1 cellular context compared by ENCODE assay signal in the genomic region with DNA sequence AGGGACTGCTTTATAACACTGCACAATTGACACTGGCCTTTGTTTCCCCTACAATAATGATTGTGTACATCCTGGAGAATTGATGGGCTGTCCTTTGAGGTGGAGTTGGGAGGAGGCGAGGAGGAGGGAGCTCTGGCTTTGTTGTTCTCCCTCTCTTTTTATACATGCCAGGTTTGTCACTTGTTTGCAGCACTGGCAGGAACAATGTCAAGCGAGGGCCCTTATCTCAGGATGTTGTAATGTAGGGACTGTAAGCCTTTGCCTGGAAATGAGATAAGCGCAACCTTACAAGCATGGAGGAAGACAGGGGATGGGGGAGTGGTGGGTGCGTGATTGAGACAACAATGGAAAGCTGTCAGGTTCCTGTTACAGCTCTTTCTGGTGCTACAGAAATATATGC.
TF ChIP-seq lines count a peak whose summit lies in the region.

No MANE protein-coding gene starts in this region.

TF ChIP-seq in K562, 482 proteins besides CTCF, POLR2A, EP300 and RAD21 (continued from another document):
- TF ChIP-seq TRIM24 (IDR thresholded peaks at IDR 0.05) (peak; percentile 15 to 56; a peak in 1 of 4 replicates), NFE2 (IDR thresholded peaks at IDR 0.05; ENCODE audit: low read depth) (no peak), CREM (IDR thresholded peaks at IDR 0.05; ENCODE audit: low read depth) (no peak), ZNF3 (CRISPR knock-in tag; IDR thresholded peaks at IDR 0.05) (no peak), ZNF644 (tag; IDR thresholded peaks at IDR 0.05; ENCODE audit: low read depth) (no peak), ZC3H11A (IDR thresholded peaks at IDR 0.05; ENCODE audit: low read depth, low read length) (no peak), FOXK1 (CRISPR knock-in tag; IDR thresholded peaks at IDR 0.05; ENCODE audit: borderline replicate concordance) (no peak)
TF ChIP-seq in K562: peak in this region for 9.
